1 cellular context compared by ENCODE assay signal in genomic region chr18:76960528-76961035, GRCh38.
TF ChIP-seq lines count a peak whose summit lies in the region.

No MANE protein-coding gene starts in this region.

TF ChIP-seq in WTC11, 78 proteins besides CTCF, POLR2A, EP300 and RAD21 (continued from another document):
- TF ChIP-seq ZNF532 (CRISPR knock-in tag; IDR thresholded peaks at IDR 0.05; ENCODE audit: borderline replicate concordance), result no peak
- no peak for TF ChIP-seq USF2 (CRISPR knock-in tag; IDR thresholded peaks at IDR 0.05)
- no peak for TF ChIP-seq SMAD3 (CRISPR knock-in tag; IDR thresholded peaks at IDR 0.05; ENCODE audit: borderline replicate concordance)
- TF ChIP-seq TEAD1 (CRISPR knock-in tag; IDR thresholded peaks at IDR 0.05), result no peak
- no peak for TF ChIP-seq GRHL2 (CRISPR knock-in tag; IDR thresholded peaks at IDR 0.05; ENCODE audit: insufficient replicate concordance, severe bottlenecking)
- no peak for TF ChIP-seq RORB (CRISPR knock-in tag; IDR thresholded peaks at IDR 0.05)
- TF ChIP-seq NR3C1 (CRISPR knock-in tag; conservative IDR thresholded peaks at IDR 0.05; ENCODE audit: low read depth), result no peak
- no peak for TF ChIP-seq E2F1 (CRISPR knock-in tag; IDR thresholded peaks at IDR 0.05)
- no peak for TF ChIP-seq CBFB (CRISPR knock-in tag; IDR thresholded peaks at IDR 0.05; ENCODE audit: low read depth)
- no peak for TF ChIP-seq USF1 (CRISPR knock-in tag; IDR thresholded peaks at IDR 0.05)
- no peak for TF ChIP-seq ZBTB43 (CRISPR knock-in tag; IDR thresholded peaks at IDR 0.05)
TF ChIP-seq in WTC11: peak in this region for 0.
